In genomic region chr1:53063744-53064515, GRCh38 we compare ENCODE assay signal across 2 cellular contexts.
TF ChIP-seq lines count a peak whose summit lies in the region.

No MANE protein-coding gene starts in this region.

TF ChIP-seq in SK-N-SH, 30 proteins besides CTCF, POLR2A, EP300 and RAD21 (continued from another document):
- no peak for TF ChIP-seq REST (IDR thresholded peaks at IDR 0.05; ENCODE audit: low read depth, low read length)
- no peak for TF ChIP-seq MAX (IDR thresholded peaks at IDR 0.05; ENCODE audit: low read depth)
- TF ChIP-seq ZBTB33 (IDR thresholded peaks at IDR 0.05; ENCODE audit: borderline replicate concordance, low read depth): no peak
- TF ChIP-seq CHD2 (IDR thresholded peaks at IDR 0.05; ENCODE audit: low read length, partially characterized antibody): no peak
- no peak for TF ChIP-seq FOXJ3 (CRISPR knock-in tag; IDR thresholded peaks at IDR 0.05)
- no peak for TF ChIP-seq GATA2 (CRISPR knock-in tag; IDR thresholded peaks at IDR 0.05)
- no peak for TF ChIP-seq TAF1 (IDR thresholded peaks at IDR 0.05; ENCODE audit: borderline replicate concordance, low read depth, low read length)
- TF ChIP-seq POLR2AphosphoS5 (IDR thresholded peaks at IDR 0.05; ENCODE audit: low read depth, low read length): no peak
- TF ChIP-seq MEF2A (IDR thresholded peaks at IDR 0.05; ENCODE audit: borderline replicate concordance, low read depth): no peak
- TF ChIP-seq RFX5 (IDR thresholded peaks at IDR 0.05; ENCODE audit: low read length): no peak
- TF ChIP-seq SMC3 (IDR thresholded peaks at IDR 0.05; ENCODE audit: low read depth, low read length): no peak
- no peak for TF ChIP-seq JUND (IDR thresholded peaks at IDR 0.05)
- no peak for TF ChIP-seq FOSL2 (IDR thresholded peaks at IDR 0.05; ENCODE audit: borderline replicate concordance, low read depth)
- TF ChIP-seq RCOR1 (IDR thresholded peaks at IDR 0.05; ENCODE audit: low read length): no peak
TF ChIP-seq in SK-N-SH: peak in this region for 0.

TF ChIP-seq in SK-N-SH treated with all-trans-retinoic acid at 6 μM for 48 hours, 23 proteins besides CTCF, POLR2A, EP300 and RAD21 (continued from another document):
- TF ChIP-seq TSHZ2 (CRISPR knock-in tag; IDR thresholded peaks at IDR 0.05): no peak
TF ChIP-seq in SK-N-SH treated with all-trans-retinoic acid at 6 μM for 48 hours: peak in this region for 0.
